ENCODE assay signal across 10 cellular contexts in genomic region chr1:201020040-201020591, GRCh38. TPM values are rescaled to one million over a fixed set of nuclear protein-coding genes. Genes with fewer than 3 reads are reported as not detected.
A peak's percentile ranks its signal among the peaks of the same experiment; 100 is the strongest.
DNase-seq lines count a peak whose midpoint lies in the region; ATAC-seq, FAIRE-seq and TF ChIP-seq lines count a peak whose summit lies in the region.
"Had no signal": no experiment of that assay in that cellular context is flagged by ENCODE, and none has a peak within 500 bp of the region (broad histone marks: within the 10 kb centered on the region; RNA-seq: fewer than 3 reads in every experiment).

No MANE protein-coding gene starts in this region.

- H4K91ac ChIP-seq in mesenchymal stem cell (ENCODE audit: low read length), result no peak overlapping the region

- no peak overlapping the region for H2BK15ac ChIP-seq in mesenchymal stem cell (ENCODE audit: low read depth, poor library complexity, severe bottlenecking)

- POLR2A ChIA-PET in WTC11 (lab: Charles Lee), result interaction anchor here (0.7 to 1.4 kb wide), 3 partner anchors 10 to 1794 kb away, joined by 3 to 7 read pairs (median 5); no protein-coding TSS in a partner anchor

- no peak overlapping the region for H3K4ac ChIP-seq in mesenchymal stem cell (ENCODE audit: low read depth in 1 of 2, low read length in 2 of 2)

- H3K36me3 Mint-ChIP-seq in CD14-positive monocyte, result peaks cover 0 to 2% of the 10 kb centered on the region in 2 donors
- no peaks in the 10 kb centered on the region for H3K36me3 Mint-ChIP-seq in WTC11

- WGBS in heart left ventricle, 4 donors, result 63 to 90% (median 78%) methylated on average over 4 of the region's 4 CpGs
- WGBS in mesenchymal stem cell, result 93% methylated on average over 4 of the region's 4 CpGs

- H3K4me1 ChIP-seq in keratinocyte (ENCODE audit: control insufficient read depth, extremely low read depth, insufficient read depth, low read length) (peaks cover 22% of the 10 kb centered on the region), heart left ventricle (peaks cover 0 to 93% (median 24%) of the 10 kb centered on the region in 12 donors), mesenchymal stem cell (ENCODE audit: control insufficient read depth, insufficient read depth, low read depth, low read length) (peaks cover 55% of the 10 kb centered on the region)

- no peak for FAIRE-seq in keratinocyte (lab: Jason Lieb, UNC)
- FAIRE-seq: G401.6 had no signal

- H3K4me3 ChIP-seq in keratinocyte (ENCODE audit: control insufficient read depth in 2 of 3, extremely low read depth in 1 of 3, insufficient read depth in 2 of 3, low read depth in 1 of 3, low read length in 3 of 3) (no peak overlapping the region), heart left ventricle (no peak overlapping the region), mesenchymal stem cell (ENCODE audit: insufficient read depth in 1 of 2, low read depth in 1 of 2, low read length in 2 of 2) (no peak overlapping the region)
- H3K4me3 ChIP-seq: thyroid gland had no signal

- H3K4me1 Mint-ChIP-seq in CD14-positive monocyte (peaks cover 88% of the 10 kb centered on the region), WTC11 (peaks cover 73% of the 10 kb centered on the region)

- H3K9ac ChIP-seq in keratinocyte (ENCODE audit: control insufficient read depth, extremely low read depth, insufficient read depth, low read length), result no peak overlapping the region
- no peak overlapping the region for H3K9ac ChIP-seq in mesenchymal stem cell (ENCODE audit: low read length)

- peak; percentile 14; the same call in 1 of the 2 replicates for ATAC-seq in WTC11
- no peak for ATAC-seq in heart left ventricle
- ATAC-seq in HG02870 (IDR thresholded peaks at IDR 0.05; ENCODE audit: unreplicated experiment), result no peak

- no peak for DNase-seq in CD14-positive monocyte (ENCODE audit: low spot score)
- DNase-seq in HuH-7.5 (ENCODE audit: low spot score), result peak; percentile 61
- DNase-seq in WTC11 (ENCODE audit: low spot score), result no peak
- no peak for DNase-seq in keratinocyte (ENCODE audit: low read depth, low spot score)
- no peak for DNase-seq in GM10266 (ENCODE audit: extremely low spot score)
- no peak for DNase-seq in heart left ventricle
- DNase-seq in mesenchymal stem cell, result no peak

- H3K23ac ChIP-seq in mesenchymal stem cell (ENCODE audit: low read length in 2 of 2), result no peak overlapping the region

- no peak overlapping the region for H4K8ac ChIP-seq in mesenchymal stem cell (ENCODE audit: low read length)

- dilution Hi-C loops in keratinocyte (cut with MboI; ENCODE audit: extremely low pct_ligation_motif_present, low sequenced_read_pairs), result no loop called here

- CTCF ChIA-PET in WTC11 (lab: Charles Lee), result interaction anchor here (0.6 to 13.8 kb wide), 19 partner anchors 9 to 415 kb away, joined by 3 to 218 read pairs (median 5); partner anchors contain the start of gene GPR25

- intact Hi-C loops in CD14-positive monocyte (cut with micrococcal nuclease) (loop anchor here in 1 of 2 donors (5.0 kb wide), 1 partner anchor 393 kb away; no protein-coding TSS in a partner anchor), heart left ventricle (cut with DNase I) (loop anchor here in 1 of 10 donors (10.0 kb wide), 1 partner anchor 395 kb away; the partner anchor contains the start of gene KIF14)

- peaks cover 0 to 2% (median 0%) of the 10 kb centered on the region in 7 donors for H3K9me3 Mint-ChIP-seq in CD14-positive monocyte
- H3K9me3 Mint-ChIP-seq in WTC11, result no peaks in the 10 kb centered on the region

- H3K4me3 Mint-ChIP-seq in CD14-positive monocyte, result peak overlapping the region; percentile 41 to 71
- no peak overlapping the region for H3K4me3 Mint-ChIP-seq in WTC11

- peak overlapping the region in 1 of 2 experiments; percentile 80 for H2BK12ac ChIP-seq in mesenchymal stem cell (ENCODE audit: low read length in 2 of 2)

- H3K14ac ChIP-seq in mesenchymal stem cell (ENCODE audit: low read length in 2 of 2), result no peak overlapping the region

- H3K27me3 Mint-ChIP-seq in CD14-positive monocyte (ENCODE audit: low read depth in 3 of 3) (peaks cover 0 to 11% (median 2%) of the 10 kb centered on the region in 3 donors), WTC11 (ENCODE audit: low read depth) (peaks cover 7% of the 10 kb centered on the region)

- no peaks in the 10 kb centered on the region for H3K79me2 ChIP-seq in keratinocyte (ENCODE audit: control insufficient read depth, insufficient read depth, low read length)

- H3K36me3 ChIP-seq in keratinocyte (ENCODE audit: control insufficient read depth in 2 of 2, extremely low read depth in 1 of 2, insufficient read depth in 2 of 2, low read length in 2 of 2) (no peaks in the 10 kb centered on the region), heart left ventricle (no peaks in the 10 kb centered on the region), mesenchymal stem cell (ENCODE audit: control insufficient read depth in 1 of 2, insufficient read depth in 2 of 2, low read depth in 1 of 2, low read length in 2 of 2) (no peaks in the 10 kb centered on the region)
- H3K36me3 ChIP-seq: thyroid gland had no signal

- H3K9me3 ChIP-seq in keratinocyte (ENCODE audit: control insufficient read depth, low read depth, low read length) (no peaks in the 10 kb centered on the region), heart left ventricle (no peaks in the 10 kb centered on the region), mesenchymal stem cell (ENCODE audit: control insufficient read depth, low read length) (no peaks in the 10 kb centered on the region)
- H3K9me3 ChIP-seq: thyroid gland had no signal

- peaks cover 12% of the 10 kb centered on the region for H3K27me3 ChIP-seq in keratinocyte (ENCODE audit: control insufficient read depth, extremely low read depth, insufficient read depth, low read length)
- peaks cover 0 to 5% (median 0%) of the 10 kb centered on the region in 9 donors for H3K27me3 ChIP-seq in heart left ventricle
- peaks cover 0 to 36% of the 10 kb centered on the region in 2 experiments for H3K27me3 ChIP-seq in mesenchymal stem cell (ENCODE audit: control insufficient read depth in 1 of 2, insufficient read depth in 1 of 2, low read length in 2 of 2)
- H3K27me3 ChIP-seq: thyroid gland had no signal

- peak overlapping the region; percentile 27 for H3K4me2 ChIP-seq in keratinocyte (ENCODE audit: control insufficient read depth, extremely low read depth, insufficient read depth, low read depth, low read length)
- no peak overlapping the region for H3K4me2 ChIP-seq in mesenchymal stem cell (ENCODE audit: low read length, poor library complexity, severe bottlenecking)

- H2AK5ac ChIP-seq in mesenchymal stem cell (ENCODE audit: low read length, severe bottlenecking), result no peak overlapping the region

- no peaks in the 10 kb centered on the region for H3K9me1 ChIP-seq in keratinocyte (ENCODE audit: control insufficient read depth, extremely low read depth, insufficient read depth, low read length)

- TF ChIP-seq CTCF in CD14-positive monocyte (IDR thresholded peaks at IDR 0.05), result no peak
- no peak for TF ChIP-seq CTCF in WTC11 (IDR thresholded peaks at IDR 0.05)
- no peak for TF ChIP-seq CTCF in keratinocyte (optimal IDR thresholded peaks at IDR 0.05 in 1 of 3, IDR thresholded peaks at IDR 0.05 in 1 of 3, conservative IDR thresholded peaks at IDR 0.05 in 1 of 3; ENCODE audit: extremely low read depth in 1 of 3, insufficient read depth in 2 of 3, low read length in 3 of 3)
- TF ChIP-seq CTCF in GM10266 (IDR thresholded peaks at IDR 0.05; ENCODE audit: control insufficient read depth, insufficient read depth, low read depth, missing control alignments), result no peak
- TF ChIP-seq CTCF in heart left ventricle (IDR thresholded peaks at IDR 0.05), result no peak

- no peak overlapping the region for H2BK5ac ChIP-seq in mesenchymal stem cell (ENCODE audit: low read depth, low read length, poor library complexity, severe bottlenecking)

- H3K27ac ChIP-seq in keratinocyte (ENCODE audit: control insufficient read depth, insufficient read depth, low read length) (no peak overlapping the region), heart left ventricle (peak overlapping the region in 1 of 12 donors; percentile 83), mesenchymal stem cell (ENCODE audit: low read length, poor library complexity, severe bottlenecking) (no peak overlapping the region)
- H3K27ac ChIP-seq: thyroid gland had no signal

- H3K18ac ChIP-seq in mesenchymal stem cell (ENCODE audit: low read depth in 1 of 2, low read length in 2 of 2), result no peak overlapping the region

- no peak overlapping the region for H2AFZ ChIP-seq in keratinocyte (ENCODE audit: control insufficient read depth, low read length)
- no peak overlapping the region for H2AFZ ChIP-seq in mesenchymal stem cell (ENCODE audit: low read depth, low read length)

- H3K27ac Mint-ChIP-seq in CD14-positive monocyte, result peak overlapping the region; percentile 90 to 97 (median 93)
- no peak overlapping the region for H3K27ac Mint-ChIP-seq in WTC11

- no peak overlapping the region for H2BK120ac ChIP-seq in mesenchymal stem cell (ENCODE audit: low read depth, low read length)

- TF ChIP-seq POLR2A in heart left ventricle (IDR thresholded peaks at IDR 0.05), result no peak

- H3K79me1 ChIP-seq in mesenchymal stem cell (replicated peaks; ENCODE audit: low read length, poor library complexity, severe bottlenecking), result peaks cover 27% of the 10 kb centered on the region

- no peaks in the 10 kb centered on the region for H4K20me1 ChIP-seq in keratinocyte (ENCODE audit: control insufficient read depth, extremely low read depth, insufficient read depth, low read length)

TF ChIP-seq in WTC11, 78 proteins besides CTCF, POLR2A, EP300 and RAD21 (continues in another document):
- TF ChIP-seq GABPB1 (CRISPR knock-in tag; IDR thresholded peaks at IDR 0.05) (no peak), HMGA2 (CRISPR knock-in tag; IDR thresholded peaks at IDR 0.05) (no peak)

RNA-seq across cellular contexts. Expression of gene KIF21B, which starts 3.4 kb away (rescaled TPM):
- under 1 TPM; 0.18 to 0.30 TPM for polyA plus RNA-seq in CD14-positive monocyte
- total RNA-seq in WTC11 (2021), result 17.8 to 19.4 TPM (median 18.0 TPM) in 3 replicates
- 0.17 to 0.20 TPM (median 0.17 TPM) in 3 replicates for polyA plus RNA-seq in keratinocyte
- polyA plus RNA-seq in keratinocyte (2011; ENCODE audit: low read depth), result 0.31 TPM
- polyA plus RNA-seq in keratinocyte (2011; cell fraction: cytosol; rRNA removed), result 0.15 and 0.34 TPM in 2 replicates
- 0.87 and 1.1 TPM in 2 replicates for polyA plus RNA-seq in keratinocyte (2011; cell fraction: nucleus; rRNA removed)
- 0.24 and 0.38 TPM in 2 replicates for polyA plus RNA-seq in keratinocyte (2012; ENCODE audit: low replicate concordance)
- 0.20 to 1.4 TPM (median 0.38 TPM) in 3 replicates for polyA minus RNA-seq in keratinocyte
- polyA minus RNA-seq in keratinocyte (2011; cell fraction: cytosol; rRNA and poly(A)+ RNA removed), result 0.77 TPM
- polyA minus RNA-seq in keratinocyte (2011; cell fraction: nucleus; rRNA and poly(A)+ RNA removed), result 0.53 and 0.62 TPM in 2 replicates
- total RNA-seq in heart left ventricle, result 1 to 10 TPM in 2 of 9 donors, under 1 TPM in 7; 0.21 to 3.6 (median 0.47) TPM
- under 1 TPM; 0.29 to 0.30 TPM for polyA plus RNA-seq in heart left ventricle
- 1.1 TPM for polyA plus RNA-seq in mesenchymal stem cell (2013, experiment 1 of 2)
- polyA plus RNA-seq in mesenchymal stem cell (2013, experiment 2 of 2), result 1.1 TPM
